1 cellular context compared by ENCODE assay signal in genomic region chr6:3888153-3888957, GRCh38.
TF ChIP-seq lines count a peak whose summit lies in the region.

No MANE protein-coding gene starts in this region.

TF ChIP-seq in HepG2, 621 proteins besides CTCF, POLR2A, EP300 and RAD21 (continued from another document):
- TF ChIP-seq HOMEZ (CRISPR knock-in tag; IDR thresholded peaks at IDR 0.05; ENCODE audit: low read depth) (0 out of 2 replicates have a peak, but pooled peaks have one; percentile 9), NFAT5 (CRISPR knock-in tag; IDR thresholded peaks at IDR 0.05) (no peak), JUNB (CRISPR knock-in tag; IDR thresholded peaks at IDR 0.05; ENCODE audit: borderline replicate concordance) (no peak), HBP1 (CRISPR knock-in tag; IDR thresholded peaks at IDR 0.05; ENCODE audit: low read depth) (no peak), ZGPAT (CRISPR knock-in tag; IDR thresholded peaks at IDR 0.05) (no peak), SIN3B (IDR thresholded peaks at IDR 0.05; ENCODE audit: low read length) (no peak), BHLHE40 (IDR thresholded peaks at IDR 0.05; ENCODE audit: low read length) (no peak), TBP (CRISPR knock-in tag; IDR thresholded peaks at IDR 0.05) (no peak), ZBTB39 (CRISPR knock-in tag; IDR thresholded peaks at IDR 0.05) (no peak), ZBTB21 (CRISPR knock-in tag; IDR thresholded peaks at IDR 0.05) (no peak), ZNF484 (CRISPR knock-in tag; IDR thresholded peaks at IDR 0.05; ENCODE audit: borderline replicate concordance, low read depth) (no peak), THAP7 (CRISPR knock-in tag; IDR thresholded peaks at IDR 0.05) (no peak), SIN3A (IDR thresholded peaks at IDR 0.05; ENCODE audit: borderline replicate concordance, low read depth, low read length) (no peak)
